Comparison of ENCODE assay signal across 25 cellular contexts in the genomic region with DNA sequence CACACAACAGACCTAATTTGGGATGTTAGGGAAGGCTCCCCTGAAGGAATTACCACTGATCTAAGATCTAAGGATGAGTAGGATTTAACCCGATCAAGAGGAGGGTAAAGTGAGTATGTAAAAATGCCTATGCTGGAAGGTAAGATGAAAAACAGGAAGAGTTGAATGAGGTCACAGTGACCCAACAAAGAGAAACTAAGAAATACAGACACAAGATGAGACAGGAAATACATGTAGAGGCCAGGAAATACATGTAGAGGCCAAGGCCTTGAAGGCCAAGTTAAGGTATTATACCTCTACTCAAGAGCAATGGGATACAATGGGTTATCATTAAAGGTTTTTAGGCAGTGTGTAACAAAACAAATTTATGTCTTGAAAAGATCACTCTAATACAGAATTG.
"Had no signal": no experiment of that assay in that cellular context is flagged by ENCODE, and none has a peak within 500 bp of the region (broad histone marks: within the 10 kb centered on the region; RNA-seq: fewer than 3 reads in every experiment).

No MANE protein-coding gene starts in this region.

- H3K9me3 Mint-ChIP-seq: dendritic cell treated with granulocyte-macrophage colony-stimulating factor and Interleukin-4, amounts not matched to agents 40 ng/mL and 50 ng/mL, for 4 days; type B pancreatic cell had no signal

- H3K27ac Mint-ChIP-seq: activated naive CD8-positive, alpha-beta T cell treated with anti-CD3 and anti-CD28 coated beads, Interleukin-2, amount 50 U/mL, for 24 hours; dendritic cell treated with granulocyte-macrophage colony-stimulating factor and Interleukin-4, amounts not matched to agents 40 ng/mL and 50 ng/mL, for 4 days; mesothelial cell of epicardium; T-helper 17 cell; type B pancreatic cell had no signal

- H3K36me3 Mint-ChIP-seq: mesothelial cell of epicardium, type B pancreatic cell had no signal

- H3K27me3 ChIP-seq: left lung, neutrophil, ovary, right atrium auricular region, spleen had no signal

- H3K4me1 ChIP-seq: left lung, right atrium auricular region, spleen had no signal

- ATAC-seq: activated CD4-positive, CD25-positive, alpha-beta regulatory T cell treated with anti-CD3 and anti-CD28 coated beads, Interleukin-2, amount 50 U/mL, for 24 hours; activated naive CD8-positive, alpha-beta T cell treated with anti-CD3 and anti-CD28 coated beads, Interleukin-2, amount 50 U/mL, for 24 hours; left lung; naive thymus-derived CD8-positive, alpha-beta T cell; psoas muscle; T-helper 17 cell had no signal

- DNase-seq: activated CD4-positive, alpha-beta T cell treated with anti-CD3 and anti-CD28 coated beads, Interleukin-2, amount 50 U/mL, for 1 hour; activated naive CD4-positive, alpha-beta T cell treated with Interleukin-2 at 50 U/mL for 16 hours; activated naive CD8-positive, alpha-beta T cell treated with anti-CD3 and anti-CD28 coated beads, Interleukin-2, amount 50 U/mL, for 24 hours; activated T-cell treated with anti-CD3 and anti-CD28 coated beads, Interleukin-2, amount 50 U/mL, for 1 hour; caudate nucleus; effector CD4-positive, alpha-beta T cell; foreskin melanocyte; kidney glomerular epithelial cell; left lung; ovary; psoas muscle; spleen; stimulated activated CD4-positive, alpha-beta T cell treated with anti-CD3 and anti-CD28 coated beads, Interleukin-4, amount 100 ng/mL, for 1 hour; stimulated activated naive CD4-positive, alpha-beta T cell treated with Interleukin-2 at 50 U/mL for 16 hours; T-helper 17 cell had no signal

- H3K9me3 ChIP-seq: left lung, neutrophil, ovary, psoas muscle, right atrium auricular region, spleen, thoracic aorta had no signal

- H3K4me1 Mint-ChIP-seq: activated naive CD8-positive, alpha-beta T cell treated with anti-CD3 and anti-CD28 coated beads, Interleukin-2, amount 50 U/mL, for 24 hours; mesothelial cell of epicardium had no signal

- H3K36me3 ChIP-seq: left lung, neutrophil, ovary, right atrium auricular region, spleen, thoracic aorta had no signal

- H3K4me3 ChIP-seq: left lung, lung, ovary, psoas muscle, right atrium auricular region, spleen, thoracic aorta had no signal

- H3K27ac ChIP-seq: left lung, neutrophil, ovary, psoas muscle, right atrium auricular region, spleen, thoracic aorta, VCaP had no signal

- H3K4me3 Mint-ChIP-seq: activated naive CD8-positive, alpha-beta T cell treated with anti-CD3 and anti-CD28 coated beads, Interleukin-2, amount 50 U/mL, for 24 hours; dendritic cell treated with granulocyte-macrophage colony-stimulating factor and Interleukin-4, amounts not matched to agents 40 ng/mL and 50 ng/mL, for 4 days; mesothelial cell of epicardium; naive thymus-derived CD8-positive, alpha-beta T cell; T-helper 17 cell; type B pancreatic cell had no signal
